Comparison of ENCODE assay signal across 11 cellular contexts in the genomic region with DNA sequence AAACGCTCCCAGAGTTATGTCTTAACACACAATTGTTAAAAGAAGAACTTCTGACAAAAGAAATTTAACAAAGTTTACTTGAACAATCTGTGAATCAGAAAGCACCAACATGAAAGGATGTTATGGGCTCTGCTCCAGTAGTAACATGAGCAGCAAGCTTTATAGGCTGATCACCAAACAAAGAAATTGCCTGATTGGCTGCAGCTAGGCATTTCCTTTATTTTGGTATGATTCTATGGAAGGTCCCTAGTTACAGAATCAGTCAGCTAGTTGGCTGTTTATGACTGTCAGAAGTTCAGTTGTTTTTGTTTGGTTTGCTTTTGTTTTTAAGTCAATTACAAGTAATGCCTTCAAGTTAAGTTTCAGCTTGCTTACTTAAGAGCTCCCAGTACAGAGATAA.
DNase-seq lines count a peak whose midpoint lies in the region; ATAC-seq and TF ChIP-seq lines count a peak whose summit lies in the region.
"Had no signal": no experiment of that assay in that cellular context is flagged by ENCODE, and none has a peak within 500 bp of the region (broad histone marks: within the 10 kb centered on the region; RNA-seq: fewer than 3 reads in every experiment).

No MANE protein-coding gene starts in this region.

- peak; percentile 87 for ATAC-seq in stimulated activated naive CD8-positive, alpha-beta T cell treated with anti-CD3 and anti-CD28 coated beads, Interleukin-15, amount 100 ng/mL, for 72 hours
- ATAC-seq in stimulated activated naive CD8-positive, alpha-beta T cell treated with anti-CD3 and anti-CD28 coated beads, Interleukin-15, Interleukin-2, amounts not matched to agents 100 U/mL and 50 U/mL, for 24 hours: no peak
- peak; percentile 74 for ATAC-seq in HG02798 (IDR thresholded peaks at IDR 0.05; ENCODE audit: poor library complexity, unreplicated experiment)
- no peak for ATAC-seq in heart left ventricle

- H3K4me3 ChIP-seq in heart left ventricle (no peak overlapping the region), Peyer's patch (no peak overlapping the region)
- H3K4me3 ChIP-seq: BLaER1 treated with 17β-estradiol and CSF1 and Interleukin-3, amounts not matched to agents 10 nM and 100 nM had no signal

- no peak overlapping the region for H3K4me3 Mint-ChIP-seq in stimulated activated naive CD8-positive, alpha-beta T cell treated with anti-CD3 and anti-CD28 coated beads, Interleukin-15, amount 100 ng/mL, for 72 hours

- H3K4me1 ChIP-seq in heart left ventricle (no peaks in the 10 kb centered on the region), Peyer's patch (no peaks in the 10 kb centered on the region)

- DNase-seq in stimulated activated naive CD8-positive, alpha-beta T cell treated with anti-CD3 and anti-CD28 coated beads, Interleukin-15, amount 100 ng/mL, for 72 hours: no peak
- no peak for DNase-seq in stimulated activated naive CD8-positive, alpha-beta T cell treated with anti-CD3 and anti-CD28 coated beads, Interleukin-15, Interleukin-2, amounts not matched to agents 100 U/mL and 50 U/mL, for 24 hours
- peak; percentile 29 for DNase-seq in NCI-H226
- DNase-seq in heart left ventricle: no peak
- DNase-seq in Peyer's patch: no peak
- no peak for DNase-seq in ureter (ENCODE audit: low spot score)
- DNase-seq in NCI-H1694 treated with DMSO at 0.1 percent for 48 hours (lab: John Stamatoyannopoulos, UW): no peak
- DNase-seq: activated T-cell treated with anti-CD3 and anti-CD28 coated beads for 4 hours, Right ventricle myocardium superior had no signal

- intact Hi-C loops in heart left ventricle (cut with DNase I): no loop called here

- H3K27me3 ChIP-seq in heart left ventricle (no peaks in the 10 kb centered on the region), Peyer's patch (no peaks in the 10 kb centered on the region)
- H3K27me3 ChIP-seq: BLaER1 treated with 17β-estradiol and CSF1 and Interleukin-3, amounts not matched to agents 10 nM and 100 nM had no signal

- 67 to 90% (median 79%) methylated on average over 1 of the region's 1 CpG for whole genome bisulfite sequencing in heart left ventricle, 4 donors

- TF ChIP-seq CTCF in heart left ventricle (IDR thresholded peaks at IDR 0.05) (no peak), Peyer's patch (IDR thresholded peaks at IDR 0.05) (no peak)

- no peak overlapping the region for H3K27ac ChIP-seq in heart left ventricle
- no peak overlapping the region for H3K27ac ChIP-seq in Peyer's patch
- H3K27ac ChIP-seq: BLaER1 treated with 17β-estradiol and CSF1 and Interleukin-3, amounts not matched to agents 10 nM and 100 nM had no signal

- H3K9me3 Mint-ChIP-seq in stimulated activated naive CD8-positive, alpha-beta T cell treated with anti-CD3 and anti-CD28 coated beads, Interleukin-15, amount 100 ng/mL, for 72 hours: no peaks in the 10 kb centered on the region

- H3K27me3 Mint-ChIP-seq in stimulated activated naive CD8-positive, alpha-beta T cell treated with anti-CD3 and anti-CD28 coated beads, Interleukin-15, amount 100 ng/mL, for 72 hours: no peaks in the 10 kb centered on the region

- no peak for TF ChIP-seq POLR2A in heart left ventricle (IDR thresholded peaks at IDR 0.05)
- no peak for TF ChIP-seq POLR2A in Peyer's patch (IDR thresholded peaks at IDR 0.05)

- H3K4me1 Mint-ChIP-seq in stimulated activated naive CD8-positive, alpha-beta T cell treated with anti-CD3 and anti-CD28 coated beads, Interleukin-15, amount 100 ng/mL, for 72 hours: no peaks in the 10 kb centered on the region

- H3K9me3 ChIP-seq in heart left ventricle: no peaks in the 10 kb centered on the region
- no peaks in the 10 kb centered on the region for H3K9me3 ChIP-seq in Peyer's patch
- H3K9me3 ChIP-seq: BLaER1 treated with 17β-estradiol and CSF1 and Interleukin-3, amounts not matched to agents 10 nM and 100 nM had no signal

- peak overlapping the region in 1 of 2 donors; percentile 89 for H3K27ac Mint-ChIP-seq in stimulated activated naive CD8-positive, alpha-beta T cell treated with anti-CD3 and anti-CD28 coated beads, Interleukin-15, amount 100 ng/mL, for 72 hours

- H3K36me3 ChIP-seq in heart left ventricle: no peaks in the 10 kb centered on the region
- H3K36me3 ChIP-seq in Peyer's patch: no peaks in the 10 kb centered on the region
- H3K36me3 ChIP-seq: BLaER1 treated with 17β-estradiol and CSF1 and Interleukin-3, amounts not matched to agents 10 nM and 100 nM had no signal

Comparison
In these comparisons a context has a peak if more than half of its experiments do, and no peak if none do; other contexts are left out.
1. ATAC-seq: peak in stimulated activated naive CD8-positive, alpha-beta T cell treated with anti-CD3 and anti-CD28 coated beads, Interleukin-15, amount 100 ng/mL, for 72 hours (single experiment) and HG02798 (single experiment); none in stimulated activated naive CD8-positive, alpha-beta T cell treated with anti-CD3 and anti-CD28 coated beads, Interleukin-15, Interleukin-2, amounts not matched to agents 100 U/mL and 50 U/mL, for 24 hours (single experiment) and heart left ventricle (0 of 4).